ENCODE assay signal across 24 cellular contexts in genomic region chr22:37174964-37175363, GRCh38. TPM values are rescaled to one million over a fixed set of nuclear protein-coding genes. Genes with fewer than 3 reads are reported as not detected.
A peak's percentile ranks its signal among the peaks of the same experiment; 100 is the strongest.
DNase-seq lines count a peak whose midpoint lies in the region; ATAC-seq, FAIRE-seq and TF ChIP-seq lines count a peak whose summit lies in the region.
"Had no signal": no experiment of that assay in that cellular context is flagged by ENCODE, and none has a peak within 500 bp of the region (broad histone marks: within the 10 kb centered on the region; RNA-seq: fewer than 3 reads in every experiment).

No MANE protein-coding gene starts in this region.

- no peaks in the 10 kb centered on the region for H4K20me1 ChIP-seq in K562 (replicated peaks; ENCODE audit: control insufficient read depth, insufficient read depth, low read length)

- intact Hi-C loops in K562 (cut with micrococcal nuclease), result no loop called here

- H3K79me2 ChIP-seq in K562 (ENCODE audit: control insufficient read depth, insufficient read depth, low read length), result no peaks in the 10 kb centered on the region

- H3K4me3 Mint-ChIP-seq in activated T-cell treated with anti-CD3 and anti-CD28 coated beads, Interleukin-2, amount 50 U/mL, for 24 hours, result no peak overlapping the region
- H3K4me3 Mint-ChIP-seq in CD4-positive, CD25-positive, alpha-beta regulatory T cell, result peak overlapping the region in 2 of 4 donors; percentile 58
- H3K4me3 Mint-ChIP-seq in nephron, result no peak overlapping the region
- H3K4me3 Mint-ChIP-seq: B cell; CD4-positive, alpha-beta T cell had no signal

- peak; percentile 15 for DNase-seq in activated T-cell treated with anti-CD3 and anti-CD28 coated beads, Interleukin-2, amount 50 U/mL, for 24 hours
- DNase-seq in activated T-cell treated with anti-CD3 and anti-CD28 coated beads, Interleukin-2, amount 50 U/mL, for 1 hour, result no peak
- DNase-seq in CD4-positive, CD25-positive, alpha-beta regulatory T cell, result no peak
- DNase-seq in K562 (ENCODE audit: extremely low read depth in 1 of 4, low spot score in 3 of 4) (no peak), SIG-M5 (lab: John Stamatoyannopoulos, UW) (no peak), NCI-H748 (lab: John Stamatoyannopoulos, UW; ENCODE audit: unreplicated experiment) (no peak)
- DNase-seq: 8988T, Calu3, GF-D8, GOT3, NCI-H1092 treated with DMSO at 0.1 percent for 48 hours, NCI-H146, NCI-H2081, NCI-H510A, NCI-H774, SHP77 treated with DMSO at 0.1 percent for 48 hours had no signal

- POLR2A ChIA-PET in K562 (lab: Yijun Ruan, JAX), result interaction anchor here (0.5 to 1.2 kb wide), 2 partner anchors 9 to 69 kb away, joined by 3 read pairs; partner anchors contain the start of gene RAC2

- H3K9me3 ChIP-seq in CD4-positive, CD25-positive, alpha-beta regulatory T cell (ENCODE audit: control insufficient read depth in 2 of 2, low read length in 2 of 2), result no peaks in the 10 kb centered on the region
- H3K9me3 ChIP-seq in K562 (replicated peaks; ENCODE audit: control insufficient read depth, insufficient read depth, low read depth, low read length), result no peaks in the 10 kb centered on the region

- no peaks in the 10 kb centered on the region for H3K27me3 ChIP-seq in CD4-positive, CD25-positive, alpha-beta regulatory T cell (ENCODE audit: control insufficient read depth, insufficient read depth, low read length)
- H3K27me3 ChIP-seq in K562 (ENCODE audit: control insufficient read depth in 2 of 2, insufficient read depth in 2 of 2, low read length in 2 of 2), result peaks cover 9 to 37% of the 10 kb centered on the region in 2 experiments; a peak in 4 of 5 replicates

- peaks cover 22% of the 10 kb centered on the region for H3K36me3 ChIP-seq in CD4-positive, CD25-positive, alpha-beta regulatory T cell (ENCODE audit: control insufficient read depth, insufficient read depth, low read length)
- H3K36me3 ChIP-seq in K562 (ENCODE audit: control insufficient read depth, insufficient read depth, low read length), result no peaks in the 10 kb centered on the region

- no peaks in the 10 kb centered on the region for H3K27me3 Mint-ChIP-seq in activated T-cell treated with anti-CD3 and anti-CD28 coated beads, Interleukin-2, amount 50 U/mL, for 24 hours
- no peaks in the 10 kb centered on the region for H3K27me3 Mint-ChIP-seq in CD4-positive, CD25-positive, alpha-beta regulatory T cell
- peaks cover 4% of the 10 kb centered on the region for H3K27me3 Mint-ChIP-seq in nephron (ENCODE audit: low read depth)
- H3K27me3 Mint-ChIP-seq: CD4-positive, alpha-beta T cell had no signal

- WGBS in K562 (ENCODE audit: insufficient coverage, low coverage, missing lambda C conversion rate), result 2% methylated on average over 6 of the region's 9 CpGs

- no peak overlapping the region for H3K4me2 ChIP-seq in K562 (ENCODE audit: insufficient read depth, low read length)

- no peak overlapping the region for H3K9ac ChIP-seq in K562 (ENCODE audit: insufficient read depth in 1 of 2, low read depth in 2 of 2, low read length in 2 of 2)

- H3K27ac ChIP-seq in CD4-positive, CD25-positive, alpha-beta regulatory T cell (ENCODE audit: insufficient read depth, low read length, poor library complexity, severe bottlenecking), result peak overlapping the region; percentile 39
- H3K27ac ChIP-seq in K562 (ENCODE audit: extremely low read depth, low read depth, low read length), result no peak overlapping the region

- TF ChIP-seq CTCF in K562 (IDR thresholded peaks at IDR 0.05 in 2 of 3, conservative IDR thresholded peaks at IDR 0.05 in 1 of 3; ENCODE audit: insufficient read depth in 2 of 3, low read depth in 1 of 3, low read length in 3 of 3) (no peak), nephron (IDR thresholded peaks at IDR 0.05; ENCODE audit: unreplicated experiment in 3 of 3) (no peak)

- no peak overlapping the region for H3K27ac Mint-ChIP-seq in activated T-cell treated with anti-CD3 and anti-CD28 coated beads, Interleukin-2, amount 50 U/mL, for 24 hours
- H3K27ac Mint-ChIP-seq in CD4-positive, CD25-positive, alpha-beta regulatory T cell, result peak overlapping the region; percentile 44 to 97 (median 91)
- peak overlapping the region in 2 of 3 experiments; percentile 37 to 86 for H3K27ac Mint-ChIP-seq in nephron
- H3K27ac Mint-ChIP-seq: B cell; CD4-positive, alpha-beta T cell had no signal

- no peak overlapping the region for H2AFZ ChIP-seq in K562 (ENCODE audit: low read depth, low read length)

- CTCF ChIA-PET in K562 (lab: Yijun Ruan, JAX; ENCODE audit: low intra/inter-chr PET ratio), result no interaction called here

- FAIRE-seq in K562 (lab: Jason Lieb, UNC), result no peak
- FAIRE-seq: GM19239, RCC 7860 had no signal

- no peak for TF ChIP-seq EP300 in K562 (IDR thresholded peaks at IDR 0.05; ENCODE audit: low read length)

- H3K4me3 ChIP-seq in CD4-positive, CD25-positive, alpha-beta regulatory T cell (ENCODE audit: low read depth, low read length), result no peak overlapping the region
- no peak overlapping the region for H3K4me3 ChIP-seq in K562

- ATAC-seq in CD4-positive, CD25-positive, alpha-beta regulatory T cell (ENCODE audit: low read depth in 2 of 2), result no peak
- no peak for ATAC-seq in K562
- no peak for ATAC-seq in GM18511 (IDR thresholded peaks at IDR 0.05; ENCODE audit: unreplicated experiment)
- ATAC-seq: HCT116 had no signal

- in situ Hi-C loops in K562 (cut with MboI), result no loop called here

- TF ChIP-seq RAD21 in K562 (CRISPR knock-in tag; conservative IDR thresholded peaks at IDR 0.05 in 1 of 2, IDR thresholded peaks at IDR 0.05 in 1 of 2), result no peak

- no peak for TF ChIP-seq POLR2A in K562 (conservative IDR thresholded peaks at IDR 0.05)

- no TSS peak for BruUV-seq in K562 (replicated peaks; lab: Mats Ljungman, UMichigan)

- no peaks in the 10 kb centered on the region for H3K36me3 Mint-ChIP-seq in activated T-cell treated with anti-CD3 and anti-CD28 coated beads, Interleukin-2, amount 50 U/mL, for 24 hours (ENCODE audit: low read depth)
- peaks cover 32% of the 10 kb centered on the region for H3K36me3 Mint-ChIP-seq in CD4-positive, CD25-positive, alpha-beta regulatory T cell
- no peaks in the 10 kb centered on the region for H3K36me3 Mint-ChIP-seq in nephron (ENCODE audit: low read depth)

- peaks cover 30% of the 10 kb centered on the region for H3K4me1 Mint-ChIP-seq in activated T-cell treated with anti-CD3 and anti-CD28 coated beads, Interleukin-2, amount 50 U/mL, for 24 hours (ENCODE audit: low read depth)
- H3K4me1 Mint-ChIP-seq in CD4-positive, CD25-positive, alpha-beta regulatory T cell, result peaks cover 6 to 78% (median 53%) of the 10 kb centered on the region in 4 donors
- H3K4me1 Mint-ChIP-seq in nephron, result peaks cover 69% of the 10 kb centered on the region

- H3K9me3 Mint-ChIP-seq in activated T-cell treated with anti-CD3 and anti-CD28 coated beads, Interleukin-2, amount 50 U/mL, for 24 hours, result no peaks in the 10 kb centered on the region
- no peaks in the 10 kb centered on the region for H3K9me3 Mint-ChIP-seq in CD4-positive, CD25-positive, alpha-beta regulatory T cell
- H3K9me3 Mint-ChIP-seq in nephron, result no peaks in the 10 kb centered on the region
- H3K9me3 Mint-ChIP-seq: CD4-positive, alpha-beta T cell had no signal

- H3K4me1 ChIP-seq in CD4-positive, CD25-positive, alpha-beta regulatory T cell (ENCODE audit: control insufficient read depth, insufficient read depth, low read length, poor library complexity, severe bottlenecking), result peaks cover 58% of the 10 kb centered on the region
- H3K4me1 ChIP-seq in K562 (replicated peaks in 1 of 2; ENCODE audit: control insufficient read depth in 2 of 2, insufficient read depth in 2 of 2, low read length in 2 of 2), result peaks cover 0 to 13% of the 10 kb centered on the region in 2 experiments; a peak in 2 of 5 replicates

- no peaks in the 10 kb centered on the region for H3K9me1 ChIP-seq in K562 (ENCODE audit: control insufficient read depth, insufficient read depth, low read length)

RNA-seq across cellular contexts. Expression of gene C1QTNF6, which starts 13.1 kb away (rescaled TPM):
- total RNA-seq in CD4-positive, CD25-positive, alpha-beta regulatory T cell, result 13.6 TPM
- 1 to 10 TPM; 1.6 to 2.4 (median 2.1) TPM for polyA plus RNA-seq in CD4-positive, CD25-positive, alpha-beta regulatory T cell
- 4.0 and 6.2 TPM in 2 replicates for total RNA-seq in K562 (2011; cell fraction: chromatin; rRNA removed; ENCODE audit: low replicate concordance)
- total RNA-seq in K562 (2011; cell fraction: nucleolus; rRNA removed), result 4.3 and 4.5 TPM in 2 replicates
- total RNA-seq in K562 (2011; cell fraction: nucleoplasm; rRNA removed), result 4.8 and 5.4 TPM in 2 replicates
- 0.18 and 0.41 TPM in 2 replicates for total RNA-seq in K562 (2014; rRNA removed)
- 0.54 and 0.55 TPM in 2 replicates for total RNA-seq in K562 (2014; rRNA removed; fragmentation: Illumina TruSeq; extraction: Trizol)
- total RNA-seq in K562 (2015; rRNA removed; fragmentation: Illumina TruSeq; extraction: Trizol), result 0.40 and 0.53 TPM in 2 replicates
- total RNA-seq in K562 (2021), result 0.75 and 0.81 TPM in 2 replicates
- polyA plus RNA-seq in K562 (2011; rRNA removed), result 0.92 and 1.6 TPM in 2 replicates
- polyA plus RNA-seq in K562 (2011; cell fraction: cytosol; rRNA removed), result 0.52 and 0.83 TPM in 2 replicates
- 7.9 and 8.6 TPM in 2 replicates for polyA plus RNA-seq in K562 (2011; cell fraction: nucleus; rRNA removed)
- polyA plus RNA-seq in K562 (2012), result 0.60 and 4.1 TPM in 2 replicates
- polyA plus RNA-seq in K562 (2014; fragmentation: Illumina TruSeq; extraction: Trizol), result 0.68 and 1.1 TPM in 2 replicates
- under 1 TPM; 0.20 to 0.21 TPM for polyA plus RNA-seq in K562 (2014; fragmentation: Nextera tagmentation; extraction: Ambion mirVana)
- polyA plus RNA-seq in K562 (2014; rRNA removed), result 0.70 and 0.91 TPM in 2 replicates
- polyA minus RNA-seq in K562 (2011; rRNA and poly(A)+ RNA removed), result 1.9 and 2.3 TPM in 2 replicates
- polyA minus RNA-seq in K562 (2011; cell fraction: cytosol; rRNA and poly(A)+ RNA removed), result 0.67 and 1.4 TPM in 2 replicates
- polyA minus RNA-seq in K562 (2011; cell fraction: nucleus; rRNA and poly(A)+ RNA removed), result 6.1 and 9.6 TPM in 2 replicates

RNA-seq across cellular contexts. Expression of gene IL2RB, which starts 25.2 kb away (rescaled TPM):
- total RNA-seq in CD4-positive, CD25-positive, alpha-beta regulatory T cell, result 197 TPM
- 100 to 1,000 TPM; 160 to 189 (median 163) TPM for polyA plus RNA-seq in CD4-positive, CD25-positive, alpha-beta regulatory T cell
- 0.09 and 0.74 TPM in 2 replicates for total RNA-seq in K562 (2011; cell fraction: chromatin; rRNA removed; ENCODE audit: low replicate concordance)
- 0.33 and 0.39 TPM in 2 replicates for total RNA-seq in K562 (2011; cell fraction: nucleolus; rRNA removed)
- total RNA-seq in K562 (2011; cell fraction: nucleoplasm; rRNA removed), result 0.29 and 1.6 TPM in 2 replicates
- total RNA-seq in K562 (2014; rRNA removed) (0.45 TPM in 1 of 2 replicates, not detected in the other), K562 (2014; rRNA removed; fragmentation: Illumina TruSeq; extraction: Trizol) (0.10 and 0.11 TPM in 2 replicates), K562 (2015; rRNA removed; fragmentation: Illumina TruSeq; extraction: Trizol) (0.07 and 0.23 TPM in 2 replicates), K562 (2021) (0.75 and 0.78 TPM in 2 replicates)
- polyA plus RNA-seq in K562 (2011; rRNA removed) (0.22 and 0.24 TPM in 2 replicates), K562 (2014; fragmentation: Illumina TruSeq; extraction: Trizol) (0.54 and 0.66 TPM in 2 replicates), K562 (2014; fragmentation: Nextera tagmentation; extraction: Ambion mirVana) (under 1 TPM; 0.03 TPM), K562 (2014; rRNA removed) (0.28 and 0.54 TPM in 2 replicates)
- 0.07 and 0.19 TPM in 2 replicates for polyA plus RNA-seq in K562 (2011; cell fraction: cytosol; rRNA removed)
- 0.41 TPM in 1 of 2 replicates, not detected in the other for polyA plus RNA-seq in K562 (2011; cell fraction: nucleus; rRNA removed)
- polyA plus RNA-seq in K562 (2012), result 1.1 and 9.5 TPM in 2 replicates
- 0.03 and 0.04 TPM in 2 replicates for polyA minus RNA-seq in K562 (2011; rRNA and poly(A)+ RNA removed)
- not detected in 2 replicates for polyA minus RNA-seq in K562 (2011; cell fraction: cytosol; rRNA and poly(A)+ RNA removed)
- 0.13 TPM in 1 of 2 replicates, not detected in the other for polyA minus RNA-seq in K562 (2011; cell fraction: nucleus; rRNA and poly(A)+ RNA removed)
- total RNA-seq: Calu3, OCI-LY7 had no signal

RNA-seq across cellular contexts. Expression of gene SSTR3, which starts 37.3 kb away (rescaled TPM):
- 4.3 TPM for total RNA-seq in CD4-positive, CD25-positive, alpha-beta regulatory T cell
- polyA plus RNA-seq in CD4-positive, CD25-positive, alpha-beta regulatory T cell, result 1 to 10 TPM; 2.5 to 4.4 (median 3.6) TPM
- total RNA-seq in K562 (2011; cell fraction: chromatin; rRNA removed; ENCODE audit: low replicate concordance), result 0.07 TPM in 1 of 2 replicates, not detected in the other
- not detected in 2 replicates for total RNA-seq in K562 (2011; cell fraction: nucleolus; rRNA removed)
- total RNA-seq in K562 (2011; cell fraction: nucleoplasm; rRNA removed), result 0.07 TPM in 1 of 2 replicates, not detected in the other
- not detected in 2 replicates for total RNA-seq in K562 (2014; rRNA removed)
- not detected in 2 replicates for total RNA-seq in K562 (2014; rRNA removed; fragmentation: Illumina TruSeq; extraction: Trizol)
- not detected in 2 replicates for total RNA-seq in K562 (2015; rRNA removed; fragmentation: Illumina TruSeq; extraction: Trizol)
- total RNA-seq in K562 (2021), result not detected in 2 replicates
- polyA plus RNA-seq in K562 (2011; rRNA removed), result 0.03 TPM in 1 of 2 replicates, not detected in the other
- polyA plus RNA-seq in K562 (2011; cell fraction: cytosol; rRNA removed), result 0.01 and 0.03 TPM in 2 replicates
- 0.09 TPM in 1 of 2 replicates, not detected in the other for polyA plus RNA-seq in K562 (2011; cell fraction: nucleus; rRNA removed)
- 0.01 TPM in 1 of 2 replicates, not detected in the other for polyA plus RNA-seq in K562 (2012)
- polyA plus RNA-seq in K562 (2014; fragmentation: Illumina TruSeq; extraction: Trizol), result not detected in 2 replicates
- polyA plus RNA-seq in K562 (2014; fragmentation: Nextera tagmentation; extraction: Ambion mirVana), result not detected
- not detected in 2 replicates for polyA plus RNA-seq in K562 (2014; rRNA removed)
- not detected in 2 replicates for polyA minus RNA-seq in K562 (2011; rRNA and poly(A)+ RNA removed)
- not detected in 2 replicates for polyA minus RNA-seq in K562 (2011; cell fraction: cytosol; rRNA and poly(A)+ RNA removed)
- polyA minus RNA-seq in K562 (2011; cell fraction: nucleus; rRNA and poly(A)+ RNA removed), result not detected in 2 replicates
- total RNA-seq: Calu3 had no signal

Comparison
In these comparisons a context has a peak if more than half of its experiments do, and no peak if none do; other contexts are left out.
1. RNA of gene IL2RB, which starts 25.2 kb away (total RNA-seq): 197 TPM in CD4-positive, CD25-positive, alpha-beta regulatory T cell (single experiment); 0.07 to 1.6 TPM in K562; every median in the first group is over 10 times any median in the second.